In genomic region chr2:37925063-37925897, GRCh38 we compare ENCODE assay signal across 8 cellular contexts. TPM values are rescaled to one million over a fixed set of nuclear protein-coding genes. Genes with fewer than 3 reads are reported as not detected.
DNase-seq lines count a peak whose midpoint lies in the region; ATAC-seq and TF ChIP-seq lines count a peak whose summit lies in the region.

Gene RMDN2, plus strand, starts transcription at chr2:37925287. Its CDS starts 3,991 bp downstream, at chr2:37929278.

- DNase-seq in LHCN-M2 (ENCODE audit: low read depth) = peak; percentile 95
- DNase-seq in SHP77 (lab: John Stamatoyannopoulos, UW) = peak; percentile 94 to 97
- peak; percentile 69 for DNase-seq in activated gamma-delta T cell (lab: John Stamatoyannopoulos, UW)
- DNase-seq in foreskin fibroblast = peak; percentile 82 to 94
- DNase-seq in neural crest cell (ENCODE audit: low read depth, low spot score) = peak; percentile 90

- H3K4me3 Mint-ChIP-seq in neural crest cell = peak within 1 kb of the TSS; percentile 87

- peaks cover 12% of the 10 kb centered on the region for H3K27me3 Mint-ChIP-seq in neural crest cell (ENCODE audit: low read depth)

- H3K9me3 Mint-ChIP-seq in neural crest cell = no peaks in the 10 kb centered on the region

- peak within 1 kb of the TSS; percentile 97 for H3K27ac Mint-ChIP-seq in neural crest cell (ENCODE audit: unreplicated experiment)

- H3K4me1 ChIP-seq in DOHH2 (ENCODE audit: control insufficient read depth, low read length) (peaks cover 35% of the 10 kb centered on the region), stomach smooth muscle (ENCODE audit: control insufficient read depth, insufficient read depth, low read length) (no peaks in the 10 kb centered on the region)

- ATAC-seq in GM21825 (IDR thresholded peaks at IDR 0.05; ENCODE audit: unreplicated experiment) = peak; percentile 89

- H3K4me3 ChIP-seq in DOHH2 (ENCODE audit: low read length) (peak within 1 kb of the TSS; percentile 82), foreskin fibroblast (ENCODE audit: low read depth in 1 of 2, low read length in 2 of 2) (peak within 1 kb of the TSS; percentile 80 to 85), stomach smooth muscle (ENCODE audit: low read length in 2 of 2) (peak within 1 kb of the TSS; percentile 84 to 90)

- H3K79me2 ChIP-seq in DOHH2 (ENCODE audit: control insufficient read depth, low read length) = peaks cover 2% of the 10 kb centered on the region; the same call in 1 of the 2 replicates

- H3K36me3 ChIP-seq in DOHH2 (ENCODE audit: control insufficient read depth, low read length) (no peaks in the 10 kb centered on the region), stomach smooth muscle (ENCODE audit: control insufficient read depth in 2 of 2, insufficient read depth in 2 of 2, low read length in 2 of 2) (no peaks in the 10 kb centered on the region)

- H3K27me3 ChIP-seq in DOHH2 (ENCODE audit: control insufficient read depth, low read length) = no peaks in the 10 kb centered on the region
- no peaks in the 10 kb centered on the region for H3K27me3 ChIP-seq in stomach smooth muscle (ENCODE audit: control insufficient read depth in 1 of 2, insufficient read depth in 2 of 2, low read length in 2 of 2)

- H3K9me2 ChIP-seq in DOHH2 (replicated peaks; ENCODE audit: control insufficient read depth, low read length) = no peaks in the 10 kb centered on the region

- H3K4me1 Mint-ChIP-seq in neural crest cell = no peaks in the 10 kb centered on the region

- peak within 1 kb of the TSS; percentile 80 for H3K4me2 ChIP-seq in DOHH2 (ENCODE audit: low read length)

- no peaks in the 10 kb centered on the region for H3K9me3 ChIP-seq in DOHH2 (ENCODE audit: control insufficient read depth, insufficient read depth, low read length)
- H3K9me3 ChIP-seq in stomach smooth muscle (ENCODE audit: control insufficient read depth in 2 of 2, low read length in 2 of 2) = no peaks in the 10 kb centered on the region

- H3F3A ChIP-seq in DOHH2 (ENCODE audit: control insufficient read depth, insufficient read depth) = peaks cover 4% of the 10 kb centered on the region; the same call in 1 of the 2 replicates

- peak within 1 kb of the TSS; percentile 57 for H3K27ac ChIP-seq in DOHH2 (ENCODE audit: low read depth, low read length)
- peak within 1 kb of the TSS; percentile 77 for H3K27ac ChIP-seq in stomach smooth muscle (ENCODE audit: low read length)

- H4K20me1 ChIP-seq in DOHH2 (ENCODE audit: control insufficient read depth, insufficient read depth, low read depth, low read length) = no peaks in the 10 kb centered on the region

- peak; percentile 17 for TF ChIP-seq CTCF in DOHH2 (IDR thresholded peaks at IDR 0.05; ENCODE audit: low read depth, low read length, poor library complexity, severe bottlenecking)
- TF ChIP-seq CTCF in foreskin fibroblast (IDR thresholded peaks at IDR 0.05; ENCODE audit: low read depth, low read length) = no peak
- TF ChIP-seq CTCF in neural crest cell (conservative IDR thresholded peaks at IDR 0.05) = no peak

- peak within 1 kb of the TSS; percentile 75 to 86 for H3K9ac ChIP-seq in stomach smooth muscle (ENCODE audit: low read length in 2 of 2)

- no peaks in the 10 kb centered on the region for H3K36me3 Mint-ChIP-seq in neural crest cell (ENCODE audit: low read depth)

RNA-seq across cellular contexts. Expression of gene RMDN2, which starts in this region (rescaled TPM):
- 4.9 and 6.5 TPM in 2 replicates for total RNA-seq in LHCN-M2 (2014; rRNA removed)
- polyA plus RNA-seq in LHCN-M2 (2012) = 2.6 TPM
- total RNA-seq in neural crest cell = 2.9 and 4.1 TPM in 2 replicates

Comparison
In these comparisons a context has a peak if more than half of its experiments do, and no peak if none do; other contexts are left out.
1. Peak in every context shown above with its lines: DNase-seq, ATAC-seq, H3K4me3 ChIP-seq and H3K27ac ChIP-seq.